ENCODE assay signal across 8 cellular contexts in genomic region chr13:44577236-44578063, GRCh38. TPM values are rescaled to one million over a fixed set of nuclear protein-coding genes. Genes with fewer than 3 reads are reported as not detected.
A peak's percentile ranks its signal among the peaks of the same experiment; 100 is the strongest.
DNase-seq lines count a peak whose midpoint lies in the region; ATAC-seq lines count a peak whose summit lies in the region.

No MANE protein-coding gene starts in this region.

- H3K27me3 ChIP-seq in CD8-positive, alpha-beta memory T cell (ENCODE audit: insufficient read depth, low read length, poor library complexity, severe bottlenecking), result no peaks in the 10 kb centered on the region
- no peaks in the 10 kb centered on the region for H3K27me3 ChIP-seq in effector memory CD4-positive, alpha-beta T cell (replicated peaks; ENCODE audit: control insufficient read depth, insufficient read depth, low read length, poor library complexity, severe bottlenecking)

- CTCF ChIA-PET in CD8-positive, alpha-beta memory T cell (lab: Charles Lee), result no interaction called here

- H3K4me3 Mint-ChIP-seq in CD8-positive, alpha-beta memory T cell, result peak overlapping the region; percentile 91 to 100 (median 96)
- peak overlapping the region; percentile 94 for H3K4me3 Mint-ChIP-seq in memory B cell

- H3K9me3 ChIP-seq in CD8-positive, alpha-beta memory T cell (ENCODE audit: low read length), result no peaks in the 10 kb centered on the region
- H3K9me3 ChIP-seq in effector memory CD4-positive, alpha-beta T cell (ENCODE audit: control insufficient read depth, low read length), result no peaks in the 10 kb centered on the region

- no peaks in the 10 kb centered on the region for H3K9me3 Mint-ChIP-seq in CD8-positive, alpha-beta memory T cell
- H3K9me3 Mint-ChIP-seq in memory B cell, result no peaks in the 10 kb centered on the region

- POLR2A ChIA-PET in CD8-positive, alpha-beta memory T cell (lab: Charles Lee), result interaction anchor here (0.6 kb wide), 1 partner anchor 51 kb away, joined by 3 read pairs; no protein-coding TSS in a partner anchor

- peak; percentile 56 for ATAC-seq in GM19468 (IDR thresholded peaks at IDR 0.05; ENCODE audit: extremely low read depth, unreplicated experiment)
- peak; percentile 68 for ATAC-seq in memory B cell (ENCODE audit: low read depth)

- H3K27ac ChIP-seq in CD8-positive, alpha-beta memory T cell (ENCODE audit: low read depth, low read length), result peak overlapping the region; percentile 78
- H3K27ac ChIP-seq in effector memory CD4-positive, alpha-beta T cell (ENCODE audit: insufficient read depth, low read length, poor library complexity, severe bottlenecking), result peak overlapping the region; percentile 94

- H3K4me1 ChIP-seq in CD8-positive, alpha-beta memory T cell (ENCODE audit: insufficient read depth, low read length), result peaks cover 37% of the 10 kb centered on the region
- peaks cover 18% of the 10 kb centered on the region for H3K4me1 ChIP-seq in effector memory CD4-positive, alpha-beta T cell (ENCODE audit: control insufficient read depth, insufficient read depth, low read length, poor library complexity, severe bottlenecking)

- H3K27me3 Mint-ChIP-seq in CD8-positive, alpha-beta memory T cell, result peaks cover 0 to 4% of the 10 kb centered on the region in 2 donors
- H3K27me3 Mint-ChIP-seq in memory B cell, result no peaks in the 10 kb centered on the region

- DNase-seq in CD8-positive, alpha-beta memory T cell, result peak; percentile 93 to 97 (median 94)
- DNase-seq in HS-5 (ENCODE audit: low read depth), result peak; percentile 48
- DNase-seq in NK-92 (lab: John Stamatoyannopoulos, UW; ENCODE audit: unreplicated experiment), result peak; percentile 42
- DNase-seq in activated CD8-positive, alpha-beta memory T cell treated with anti-CD3 and anti-CD28 coated beads for 4 hours (ENCODE audit: low read depth in 2 of 2), result peak; percentile 93 to 94
- DNase-seq in effector memory CD4-positive, alpha-beta T cell, result peak; percentile 90 to 93 (median 93)
- DNase-seq in memory B cell (ENCODE audit: low spot score in 2 of 2), result peak; percentile 94 to 95
- DNase-seq in stimulated activated CD8-positive, alpha-beta memory T cell treated with anti-CD3 and anti-CD28 coated beads, Interleukin-12 subunit alpha, Interleukin-12 subunit beta, amount 100 ng/mL, for 1 hour (ENCODE audit: low read depth), result peak; percentile 94

- H3K4me1 Mint-ChIP-seq in CD8-positive, alpha-beta memory T cell, result peaks cover 37 to 40% (median 38%) of the 10 kb centered on the region in 3 donors
- H3K4me1 Mint-ChIP-seq in memory B cell, result peaks cover 31% of the 10 kb centered on the region

- no peaks in the 10 kb centered on the region for H3K36me3 ChIP-seq in CD8-positive, alpha-beta memory T cell (ENCODE audit: insufficient read depth, low read length)
- no peaks in the 10 kb centered on the region for H3K36me3 ChIP-seq in effector memory CD4-positive, alpha-beta T cell (ENCODE audit: control insufficient read depth, insufficient read depth, low read length)

- H3K4me3 ChIP-seq in CD8-positive, alpha-beta memory T cell (ENCODE audit: low read length), result peak overlapping the region; percentile 80
- peak overlapping the region; percentile 98 for H3K4me3 ChIP-seq in effector memory CD4-positive, alpha-beta T cell (ENCODE audit: insufficient read depth, low read depth, low read length, poor library complexity, severe bottlenecking)

- H3K36me3 Mint-ChIP-seq in CD8-positive, alpha-beta memory T cell, result peaks cover 0 to 13% (median 0%) of the 10 kb centered on the region in 3 donors
- H3K36me3 Mint-ChIP-seq in memory B cell, result peaks cover under 1% of the 10 kb centered on the region

- peak overlapping the region; percentile 92 to 99 (median 93) for H3K27ac Mint-ChIP-seq in CD8-positive, alpha-beta memory T cell
- peak overlapping the region; percentile 97 for H3K27ac Mint-ChIP-seq in memory B cell

RNA-seq across cellular contexts. Expression of gene TSC22D1, which starts 1.3 kb away (rescaled TPM):
- total RNA-seq in CD8-positive, alpha-beta memory T cell, result 1 to 10 TPM; 8.5 to 10.0 TPM
- polyA plus RNA-seq in CD8-positive, alpha-beta memory T cell, result 10.3 TPM

Comparison
In these comparisons a context has a peak if more than half of its experiments do, and no peak if none do; other contexts are left out.
1. Peak in every context shown above with its lines: DNase-seq, ATAC-seq, H3K4me3 ChIP-seq and H3K27ac ChIP-seq.
2. DNase-seq: peak in every context shown above with its lines; median percentile 94 in memory B cell; 94 in CD8-positive, alpha-beta memory T cell; 94 in stimulated activated CD8-positive, alpha-beta memory T cell treated with anti-CD3 and anti-CD28 coated beads, Interleukin-12 subunit alpha, Interleukin-12 subunit beta, amount 100 ng/mL, for 1 hour; 94 in activated CD8-positive, alpha-beta memory T cell treated with anti-CD3 and anti-CD28 coated beads for 4 hours; 93 in effector memory CD4-positive, alpha-beta T cell; 48 in HS-5; 42 in NK-92.